Comparison of ENCODE assay signal across 1 cellular context in the genomic region with DNA sequence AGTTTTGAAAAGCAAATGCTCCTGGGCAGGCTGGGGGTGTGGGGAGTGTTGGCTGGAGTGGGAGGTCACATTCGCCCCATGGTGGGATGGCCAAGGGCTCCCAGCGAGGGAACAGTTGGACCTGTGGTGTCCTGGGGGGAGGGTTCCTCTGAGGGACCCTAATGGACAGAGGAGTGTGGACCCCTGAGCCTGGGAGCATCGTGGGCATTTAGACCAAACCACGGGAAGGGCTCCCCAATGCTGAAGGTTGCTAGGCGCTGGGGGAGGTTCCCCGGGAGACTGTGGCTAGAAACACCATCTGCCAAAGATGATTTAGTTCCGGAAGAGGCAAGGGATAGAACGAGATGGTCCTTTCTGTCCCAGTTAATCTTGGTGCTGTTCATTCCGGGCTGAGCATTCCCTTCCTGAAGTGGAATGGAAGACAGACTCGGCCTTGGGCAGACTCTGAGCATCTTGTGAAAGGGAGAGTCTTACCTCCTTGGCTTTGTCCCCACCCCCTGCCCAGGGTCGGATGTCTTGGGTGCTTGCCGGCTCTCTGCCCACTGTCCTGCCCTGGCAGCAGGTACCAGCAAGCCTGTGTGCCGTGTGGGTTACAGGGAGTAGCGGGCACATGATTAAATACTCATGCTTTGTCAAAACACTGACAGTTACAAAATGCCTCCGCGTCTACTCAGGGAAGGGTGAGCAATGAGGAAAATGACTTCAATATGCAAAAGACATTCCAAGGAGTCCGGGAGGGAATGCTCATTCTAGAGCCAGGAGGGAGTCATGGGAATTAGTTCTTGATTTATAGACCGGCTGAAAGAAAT.
TF ChIP-seq lines count a peak whose summit lies in the region.

No MANE protein-coding gene starts in this region.

TF ChIP-seq in IMR-90, 13 proteins besides CTCF, POLR2A, EP300 and RAD21 (continued from another document):
- no peak for TF ChIP-seq USF2 (IDR thresholded peaks at IDR 0.05; ENCODE audit: low read depth, low read length)
